13 cellular contexts compared by ENCODE assay signal in genomic region chr6:68640506-68640875, GRCh38. TPM values are rescaled to one million over a fixed set of nuclear protein-coding genes. Genes with fewer than 3 reads are reported as not detected.
DNase-seq lines count a peak whose midpoint lies in the region; ATAC-seq and TF ChIP-seq lines count a peak whose summit lies in the region.
"Had no signal": no experiment of that assay in that cellular context is flagged by ENCODE, and none has a peak within 500 bp of the region (broad histone marks: within the 10 kb centered on the region; RNA-seq: fewer than 3 reads in every experiment).

No MANE protein-coding gene starts in this region.

- H2AFZ ChIP-seq in neural cell (ENCODE audit: low read depth, low read length): no peak overlapping the region

- peaks cover 41% of the 10 kb centered on the region for H3K79me2 ChIP-seq in neural cell (replicated peaks; ENCODE audit: insufficient read depth, low read length)

- DNase-seq in Right ventricle myocardium inferior (ENCODE audit: missing footprints) (no peak), cardiac septum (ENCODE audit: low spot score) (no peak), glutamatergic neuron (no peak), vagina (ENCODE audit: extremely low spot score in 2 of 2) (no peak), Peyer's patch (no peak)
- DNase-seq: activated gamma-delta T cell; NCI-H1092 treated with DMSO at 0.1 percent for 48 hours; stimulated activated CD4-positive, alpha-beta T cell treated with anti-CD3 and anti-CD28 coated beads, Interleukin-15, amount 100 ng/mL, for 24 hours had no signal

- peak overlapping the region; percentile 61 for H3K4me2 ChIP-seq in neural cell (ENCODE audit: low read length)

- H3K27ac Mint-ChIP-seq in glutamatergic neuron (ENCODE audit: unreplicated experiment): no peak overlapping the region
- H3K27ac Mint-ChIP-seq: dendritic cell treated with granulocyte-macrophage colony-stimulating factor and Interleukin-4, amounts not matched to agents 40 ng/mL and 50 ng/mL, for 4 days had no signal

- no peak for TF ChIP-seq RAD21 in neural cell (conservative IDR thresholded peaks at IDR 0.05)

- no peaks in the 10 kb centered on the region for H3K9me3 ChIP-seq in neural cell (ENCODE audit: low read length)
- no peaks in the 10 kb centered on the region for H3K9me3 ChIP-seq in vagina
- H3K9me3 ChIP-seq in Peyer's patch: no peaks in the 10 kb centered on the region

- H3K27me3 ChIP-seq in neural cell (ENCODE audit: insufficient read depth, low read depth, low read length): no peaks in the 10 kb centered on the region
- no peaks in the 10 kb centered on the region for H3K27me3 ChIP-seq in vagina
- no peaks in the 10 kb centered on the region for H3K27me3 ChIP-seq in Peyer's patch

- TF ChIP-seq CTCF in glutamatergic neuron (IDR thresholded peaks at IDR 0.05; ENCODE audit: partially characterized antibody, unreplicated experiment) (no peak), neural cell (IDR thresholded peaks at IDR 0.05; ENCODE audit: poor library complexity, severe bottlenecking) (no peak), vagina (IDR thresholded peaks at IDR 0.05) (no peak), Peyer's patch (IDR thresholded peaks at IDR 0.05) (no peak)

- H3K27me3 Mint-ChIP-seq in glutamatergic neuron (ENCODE audit: unreplicated experiment): peaks cover 10% of the 10 kb centered on the region

- no peak for TF ChIP-seq POLR2A in vagina (IDR thresholded peaks at IDR 0.05)
- TF ChIP-seq POLR2A in Peyer's patch (IDR thresholded peaks at IDR 0.05): no peak

- H3K4me1 ChIP-seq in vagina: peaks cover 14% of the 10 kb centered on the region
- H3K4me1 ChIP-seq in Peyer's patch: peaks cover 0 to 5% (median 0%) of the 10 kb centered on the region in 4 donors

- ATAC-seq in Right ventricle myocardium inferior (peak; percentile 30), GM21526 (IDR thresholded peaks at IDR 0.05; ENCODE audit: low FRiP score, unreplicated experiment) (no peak), HG03378 (IDR thresholded peaks at IDR 0.05; ENCODE audit: unreplicated experiment) (no peak)

- H3K36me3 ChIP-seq in neural cell (ENCODE audit: insufficient read depth, low read length): no peaks in the 10 kb centered on the region
- H3K36me3 ChIP-seq in vagina: no peaks in the 10 kb centered on the region
- no peaks in the 10 kb centered on the region for H3K36me3 ChIP-seq in Peyer's patch

- no peak for TF ChIP-seq EP300 in neural cell (conservative IDR thresholded peaks at IDR 0.05; ENCODE audit: poor library complexity, severe bottlenecking)

- peaks cover 3% of the 10 kb centered on the region for H3K9me3 Mint-ChIP-seq in glutamatergic neuron (ENCODE audit: unreplicated experiment)
- H3K9me3 Mint-ChIP-seq: dendritic cell treated with granulocyte-macrophage colony-stimulating factor and Interleukin-4, amounts not matched to agents 40 ng/mL and 50 ng/mL, for 4 days had no signal

- H3K9me2 ChIP-seq in neural cell (ENCODE audit: insufficient read depth, low read length): no peaks in the 10 kb centered on the region

- H3K36me3 Mint-ChIP-seq in glutamatergic neuron (ENCODE audit: unreplicated experiment): no peaks in the 10 kb centered on the region

- peaks cover 28% of the 10 kb centered on the region for H3K4me1 Mint-ChIP-seq in glutamatergic neuron (ENCODE audit: low read depth, unreplicated experiment)

- no peaks in the 10 kb centered on the region for H4K20me1 ChIP-seq in neural cell (ENCODE audit: insufficient read depth)

- no peak overlapping the region for H3K9ac ChIP-seq in neural cell (ENCODE audit: low read length)

- peak overlapping the region; percentile 82 for H3K4me3 ChIP-seq in neural cell (ENCODE audit: low read length)
- peak overlapping the region; percentile 14 to 25 for H3K4me3 ChIP-seq in vagina
- H3K4me3 ChIP-seq in Peyer's patch: peak overlapping the region in 1 of 4 donors; percentile 16

- peak overlapping the region; percentile 58 for H3K4me3 Mint-ChIP-seq in glutamatergic neuron (ENCODE audit: unreplicated experiment)

- H3F3A ChIP-seq in neural cell (ENCODE audit: insufficient read depth, low read length, poor library complexity, severe bottlenecking): no peaks in the 10 kb centered on the region

- peak overlapping the region; percentile 1 for H3K27ac ChIP-seq in neural cell (ENCODE audit: low read length)
- no peak overlapping the region for H3K27ac ChIP-seq in vagina
- peak overlapping the region in 2 of 4 donors; percentile 18 to 40 for H3K27ac ChIP-seq in Peyer's patch
- H3K27ac ChIP-seq: HL-60 had no signal

- intact Hi-C loops in Right ventricle myocardium inferior (cut with DNase I): no loop called here
- intact Hi-C loops in cardiac septum (cut with DNase I): no loop called here
- intact Hi-C loops in vagina (cut with DNase I): no loop called here

TF ChIP-seq in neural cell, 6 proteins besides CTCF, POLR2A, EP300 and RAD21:
- no peak for TF ChIP-seq SMC3 (conservative IDR thresholded peaks at IDR 0.05; ENCODE audit: poor library complexity)
- TF ChIP-seq REST (IDR thresholded peaks at IDR 0.05; ENCODE audit: borderline replicate concordance): no peak
- no peak for TF ChIP-seq MXI1 (conservative IDR thresholded peaks at IDR 0.05; ENCODE audit: poor library complexity, severe bottlenecking)

RNA-seq across cellular contexts. Expression of gene ADGRB3, which starts 5.4 kb away (rescaled TPM):
- total RNA-seq in Right ventricle myocardium inferior (1.7 TPM), cardiac septum (0.51 TPM), glutamatergic neuron (ENCODE audit: unreplicated experiment) (7.3 TPM), vagina (2.7 TPM), Peyer's patch (1 to 10 TPM; 1.2 to 9.9 (median 2.5) TPM)
- polyA plus RNA-seq in neural cell: 62.4 and 66.5 TPM in 2 replicates
- polyA minus RNA-seq in neural cell: 162 and 177 TPM in 2 replicates
